Comparison of ENCODE assay signal across 19 cellular contexts in the genomic region with DNA sequence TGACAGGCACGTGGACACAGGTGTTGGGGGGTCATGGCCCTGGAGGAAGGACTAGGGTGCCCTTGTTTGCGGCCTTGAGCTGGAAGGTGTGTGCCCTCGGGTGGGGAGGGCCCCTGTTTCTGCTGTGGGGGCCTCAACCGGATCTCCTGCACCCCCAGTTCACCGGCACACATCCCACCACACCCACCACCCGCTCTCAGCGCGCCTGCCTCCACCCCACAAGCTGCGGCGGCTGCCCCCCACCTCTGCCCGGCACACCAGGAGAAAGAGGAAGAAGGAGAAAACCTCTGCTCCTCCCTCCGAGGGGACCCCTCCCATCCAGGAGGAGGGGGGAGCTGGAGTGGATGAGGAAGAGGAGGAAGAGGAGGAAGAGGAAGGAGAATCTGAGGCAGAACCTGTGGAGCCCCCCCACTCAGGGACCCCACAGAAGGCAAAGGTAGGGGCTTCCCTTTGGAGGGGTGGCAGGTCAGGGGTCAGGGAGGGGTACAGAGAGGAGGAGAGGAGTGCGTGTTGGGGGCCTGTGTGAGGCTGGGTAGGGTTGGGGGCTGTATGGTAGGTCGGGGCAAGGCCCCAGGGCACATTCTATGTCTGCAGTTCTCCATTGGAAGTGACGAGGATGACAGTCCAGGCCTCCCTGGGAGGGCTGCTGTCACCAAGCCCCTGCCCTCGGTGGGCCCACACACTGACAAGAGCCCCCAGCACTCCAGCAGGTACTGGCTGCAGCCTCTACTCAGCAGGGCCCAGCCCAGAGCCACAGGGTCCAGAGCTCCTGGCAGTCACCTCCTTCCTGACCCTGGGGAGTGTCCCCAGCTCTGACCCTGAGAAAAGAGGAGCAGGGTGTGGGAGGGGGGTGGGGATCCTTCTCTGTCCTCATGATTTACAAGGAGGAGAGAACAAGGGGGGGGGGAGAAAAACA. TPM values are rescaled to one million over a fixed set of nuclear protein-coding genes. Genes with fewer than 3 reads are reported as not detected.
A peak's percentile ranks its signal among the peaks of the same experiment; 100 is the strongest.
DNase-seq lines count a peak whose midpoint lies in the region; ATAC-seq and TF ChIP-seq lines count a peak whose summit lies in the region.
"Had no signal": no experiment of that assay in that cellular context is flagged by ENCODE, and none has a peak within 500 bp of the region (broad histone marks: within the 10 kb centered on the region; RNA-seq: fewer than 3 reads in every experiment).

No MANE protein-coding gene starts in this region.

- peak overlapping the region; percentile 86 for H3K18ac ChIP-seq in neuronal stem cell (ENCODE audit: low read length)

- H2BK5ac ChIP-seq in neuronal stem cell (ENCODE audit: low read length), result peak overlapping the region; percentile 76

- no peak overlapping the region for H2AFZ ChIP-seq in neuronal stem cell (ENCODE audit: low read length)

- 32 to 62% (median 39%) methylated on average over 12 to 16 of the region's 16 CpGs for WGBS in heart left ventricle, 4 donors
- WGBS in neuronal stem cell (ENCODE audit: extremely low coverage in 2 of 2, insufficient read length in 2 of 2, insufficient replicate concordance in 1 of 2), 2 donors, result no CpG with 5 or more reads among the region's 16 CpGs

- ATAC-seq in heart left ventricle (no peak), HG02571 (IDR thresholded peaks at IDR 0.05; ENCODE audit: unreplicated experiment) (no peak), sciatic nerve (no peak)

- H3K23ac ChIP-seq in neuronal stem cell (ENCODE audit: low read depth, low read length, poor library complexity), result no peak overlapping the region

- H3K9me3 ChIP-seq in heart left ventricle (no peaks in the 10 kb centered on the region), neuronal stem cell (replicated peaks in 1 of 2; ENCODE audit: control insufficient read depth in 2 of 2, insufficient read depth in 1 of 2, low read depth in 1 of 2, low read length in 2 of 2) (no peaks in the 10 kb centered on the region)
- H3K9me3 ChIP-seq: tibial nerve had no signal

- H3K4me3 ChIP-seq in heart left ventricle (peak overlapping the region in 10 of 12 donors; percentile 44 to 71 (median 60)), neuronal stem cell (ENCODE audit: low read length in 2 of 2) (no peak overlapping the region)
- H3K4me3 ChIP-seq: tibial nerve had no signal

- H3K36me3 ChIP-seq in heart left ventricle (peaks cover 0 to 23% (median 0%) of the 10 kb centered on the region in 9 donors), neuronal stem cell (replicated peaks in 1 of 2; ENCODE audit: control insufficient read depth in 2 of 2, insufficient read depth in 2 of 2, low read length in 2 of 2) (peaks cover 0 to 1% of the 10 kb centered on the region in 2 donors)

- H3K79me1 ChIP-seq in neuronal stem cell (ENCODE audit: low read depth, low read length), result no peaks in the 10 kb centered on the region

- H3K9ac ChIP-seq in neuronal stem cell (ENCODE audit: low read depth, low read length, poor library complexity), result peak overlapping the region; percentile 50

- H2AK5ac ChIP-seq in neuronal stem cell (ENCODE audit: low read depth, low read length), result peak overlapping the region; percentile 99

- H3K14ac ChIP-seq in neuronal stem cell (ENCODE audit: low read length), result no peak overlapping the region

- H2BK120ac ChIP-seq in neuronal stem cell (ENCODE audit: low read depth, low read length), result peak overlapping the region; percentile 89

- no peak overlapping the region for H4K91ac ChIP-seq in neuronal stem cell (ENCODE audit: low read depth, low read length, poor library complexity)

- no peak overlapping the region for H3K4me2 ChIP-seq in neuronal stem cell (ENCODE audit: insufficient read depth, low read length, poor library complexity, severe bottlenecking)

- H3K4me1 ChIP-seq in heart left ventricle, result peaks cover 0 to 79% (median 7%) of the 10 kb centered on the region in 12 donors
- H3K4me1 ChIP-seq in neuronal stem cell (ENCODE audit: control insufficient read depth in 2 of 2, insufficient read depth in 1 of 2, low read depth in 1 of 2, low read length in 2 of 2), result no peaks in the 10 kb centered on the region

- H3K27ac ChIP-seq in heart left ventricle (peak overlapping the region; percentile 76 to 100 (median 95)), neuronal stem cell (replicated peaks; ENCODE audit: low read length) (no peak overlapping the region)
- H3K27ac ChIP-seq: tibial nerve had no signal

- H4K8ac ChIP-seq in neuronal stem cell (ENCODE audit: low read depth, low read length), result no peak overlapping the region

- H3K27me3 ChIP-seq in heart left ventricle (peaks cover 0 to 12% (median 6%) of the 10 kb centered on the region in 9 donors), neuronal stem cell (ENCODE audit: control insufficient read depth in 3 of 3, insufficient read depth in 3 of 3, low read depth in 1 of 3, low read length in 3 of 3) (peaks cover 0 to 36% (median 14%) of the 10 kb centered on the region in 3 experiments)

- no peak overlapping the region for H3K4ac ChIP-seq in neuronal stem cell (ENCODE audit: low read length)

- H2BK12ac ChIP-seq in neuronal stem cell (ENCODE audit: low read length), result no peak overlapping the region

- H2BK15ac ChIP-seq in neuronal stem cell (ENCODE audit: low read length), result peak overlapping the region; percentile 70

- intact Hi-C loops in heart left ventricle (cut with DNase I) (loop anchor here in 2 of 10 donors (1.0 to 10.0 kb wide), 4 partner anchors 16 to 224 kb away; partner anchors contain the start of genes OBSL1 (in 2 of the 2) and INHA (in 1 of the 2)), sciatic nerve (cut with DNase I) (no loop called here)

- no peak for TF ChIP-seq POLR2A in heart left ventricle (IDR thresholded peaks at IDR 0.05)

- DNase-seq in GDM1 (lab: John Stamatoyannopoulos, UW) (peak; percentile 15), NOMO-1 treated with dmso at 0.1 percent for 144 hours (lab: John Stamatoyannopoulos, UW; ENCODE audit: unreplicated experiment) (peak; percentile 34), heart left ventricle (peak in 2 of 5 donors; percentile 21 to 38), neuronal stem cell (ENCODE audit: low spot score) (no peak), sciatic nerve (ENCODE audit: low spot score) (no peak), DMS79 (lab: John Stamatoyannopoulos, UW) (no peak), NCI-H526 (lab: John Stamatoyannopoulos, UW) (no peak)
- DNase-seq: activated CD8-positive, alpha-beta memory T cell treated with anti-CD3 and anti-CD28 coated beads, Interleukin-2, amount 50 U/mL, for 4 hours; activated naive CD4-positive, alpha-beta T cell treated with anti-CD3 and anti-CD28 coated beads, Interleukin-2, amount 10 ng/mL, durations not matched to agents 7 days and 5 days; erythroblast; Karpas-422; NCI-H1436 treated with DMSO at 0.1 percent for 48 hours; NCI-H226; nucleus accumbens had no signal

- TF ChIP-seq CTCF in heart left ventricle (IDR thresholded peaks at IDR 0.05), result no peak

RNA-seq across cellular contexts. Expression of gene SLC4A3, which starts 1.8 kb away (rescaled TPM):
- total RNA-seq in heart left ventricle (100 to 1,000 TPM; 249 to 507 (median 428) TPM), sciatic nerve (6.7 TPM)
- polyA plus RNA-seq in heart left ventricle, result 100 to 1,000 TPM; 236 to 250 TPM
- 3.2 TPM for polyA plus RNA-seq in neuronal stem cell (2013, experiment 1 of 2)
- 3.4 TPM for polyA plus RNA-seq in neuronal stem cell (2013, experiment 2 of 2)

RNA-seq across cellular contexts. Expression of gene STK11IP, which starts 31.6 kb away (rescaled TPM):
- total RNA-seq in heart left ventricle, result 10 to 100 TPM in 7 of 9 donors, 1 to 10 TPM in 2; 7.3 to 24.1 (median 13.9) TPM
- 10 to 100 TPM; 14.9 to 15.6 TPM for polyA plus RNA-seq in heart left ventricle
- 12.9 TPM for polyA plus RNA-seq in neuronal stem cell (2013, experiment 1 of 2)
- 12.0 TPM for polyA plus RNA-seq in neuronal stem cell (2013, experiment 2 of 2)
- total RNA-seq in sciatic nerve, result 58.5 TPM

RNA-seq across cellular contexts. Expression of gene INHA, which starts 57.1 kb away (rescaled TPM):
- 10 to 100 TPM in 1 of 9 donors, 1 to 10 TPM in 7, under 1 TPM in 1; 0.52 to 14.2 (median 1.8) TPM for total RNA-seq in heart left ventricle
- polyA plus RNA-seq in heart left ventricle, result 10 to 100 TPM in 1 of 2 donors, 1 to 10 TPM in 1; 5.5 to 12.0 TPM
- 0.50 TPM for polyA plus RNA-seq in neuronal stem cell (2013, experiment 1 of 2)
- polyA plus RNA-seq in neuronal stem cell (2013, experiment 2 of 2), result 0.35 TPM
- total RNA-seq in sciatic nerve, result 0.53 TPM
- total RNA-seq: dermis microvascular lymphatic vessel endothelial cell, glomerular endothelial cell, skeletal muscle tissue had no signal

RNA-seq across cellular contexts. Expression of gene OBSL1, which starts 57.9 kb away (rescaled TPM):
- 100 to 1,000 TPM; 149 to 230 (median 178) TPM for total RNA-seq in heart left ventricle
- polyA plus RNA-seq in heart left ventricle, result 100 to 1,000 TPM in 1 of 2 donors, 10 to 100 TPM in 1; 88.1 to 177 TPM
- 40.6 TPM for polyA plus RNA-seq in neuronal stem cell (2013, experiment 1 of 2)
- 41.4 TPM for polyA plus RNA-seq in neuronal stem cell (2013, experiment 2 of 2)
- 85.2 TPM for total RNA-seq in sciatic nerve

Comparison
In these comparisons a context has a peak if more than half of its experiments do, and no peak if none do; other contexts are left out.
1. DNase-seq: peak in GDM1 (single experiment) and NOMO-1 treated with dmso at 0.1 percent for 144 hours (single experiment); none in neuronal stem cell (single experiment), sciatic nerve (single experiment), DMS79 (single experiment) and NCI-H526 (0 of 2).
2. H3K4me3 ChIP-seq: peak in heart left ventricle (10 of 12); none in neuronal stem cell (0 of 2).
3. RNA of gene SLC4A3, which starts 1.8 kb away (total RNA-seq): 249 to 507 TPM in heart left ventricle; 6.7 TPM in sciatic nerve (single experiment); every median in the first group is over 10 times any median in the second.